ENCODE assay signal across 15 cellular contexts in genomic region chr12:29545102-29545467, GRCh38. TPM values are rescaled to one million over a fixed set of nuclear protein-coding genes. Genes with fewer than 3 reads are reported as not detected.
DNase-seq lines count a peak whose midpoint lies in the region; ATAC-seq and TF ChIP-seq lines count a peak whose summit lies in the region.
"Had no signal": no experiment of that assay in that cellular context is flagged by ENCODE, and none has a peak within 500 bp of the region (broad histone marks: within the 10 kb centered on the region; RNA-seq: fewer than 3 reads in every experiment).

No MANE protein-coding gene starts in this region.

- H3K4me1 ChIP-seq in esophagus muscularis mucosa, result peaks cover 13 to 29% (median 21%) of the 10 kb centered on the region in 4 donors

- H3K4me3 ChIP-seq in esophagus muscularis mucosa, result no peak overlapping the region

- ATAC-seq in GM18909 (IDR thresholded peaks at IDR 0.05; ENCODE audit: poor library complexity, unreplicated experiment) (peak; percentile 87), GM21576 (IDR thresholded peaks at IDR 0.05; ENCODE audit: unreplicated experiment) (peak; percentile 87), HG03064 (IDR thresholded peaks at IDR 0.05; ENCODE audit: low read depth, unreplicated experiment) (peak; percentile 94), HG03457 (IDR thresholded peaks at IDR 0.05; ENCODE audit: unreplicated experiment) (no peak)
- ATAC-seq in activated T-helper 17 cell treated with anti-CD3 and anti-CD28 coated beads, Interleukin-2, amount 50 U/mL, for 72 hours (replicated peaks), result no peak

- TF ChIP-seq POLR2A in esophagus muscularis mucosa (IDR thresholded peaks at IDR 0.05; ENCODE audit: low read depth), result no peak

- H3K36me3 ChIP-seq in esophagus muscularis mucosa, result no peaks in the 10 kb centered on the region

- no peaks in the 10 kb centered on the region for H3K9me3 ChIP-seq in esophagus muscularis mucosa

- no peak overlapping the region for H3K4me3 Mint-ChIP-seq in activated T-helper 17 cell treated with anti-CD3 and anti-CD28 coated beads, Interleukin-2, amount 50 U/mL, for 72 hours
- H3K4me3 Mint-ChIP-seq: CD4-positive, CD25-positive, alpha-beta regulatory T cell had no signal

- H3K27ac Mint-ChIP-seq in activated T-helper 17 cell treated with anti-CD3 and anti-CD28 coated beads, Interleukin-2, amount 50 U/mL, for 72 hours, result no peak overlapping the region
- H3K27ac Mint-ChIP-seq: CD4-positive, CD25-positive, alpha-beta regulatory T cell had no signal

- peaks cover 9% of the 10 kb centered on the region for H3K27me3 Mint-ChIP-seq in activated T-helper 17 cell treated with anti-CD3 and anti-CD28 coated beads, Interleukin-2, amount 50 U/mL, for 72 hours

- no peak for TF ChIP-seq EP300 in esophagus muscularis mucosa (IDR thresholded peaks at IDR 0.05)

- 93% methylated on average over 4 of the region's 4 CpGs for WGBS in esophagus muscularis mucosa

- no peak overlapping the region for H3K27ac ChIP-seq in esophagus muscularis mucosa (replicated peaks in 1 of 4)

- H3K4me1 Mint-ChIP-seq in activated T-helper 17 cell treated with anti-CD3 and anti-CD28 coated beads, Interleukin-2, amount 50 U/mL, for 72 hours, result no peaks in the 10 kb centered on the region
- H3K4me1 Mint-ChIP-seq: CD4-positive, CD25-positive, alpha-beta regulatory T cell had no signal

- DNase-seq in nucleus accumbens (lab: John Stamatoyannopoulos, UW) (no peak), esophagus muscularis mucosa (ENCODE audit: extremely low spot score) (no peak)
- DNase-seq: activated CD4-positive, alpha-beta T cell treated with anti-CD3 and anti-CD28 coated beads, Interleukin-2, amount 50 U/mL, for 4 hours; CD4-positive, CD25-positive, alpha-beta regulatory T cell; dermis blood vessel endothelial cell; GDM1; NCI-H1930; NCI-H774; Right ventricle myocardium superior; T1000 had no signal

- TF ChIP-seq CTCF in esophagus muscularis mucosa (IDR thresholded peaks at IDR 0.05), result no peak

- intact Hi-C loops in esophagus muscularis mucosa (cut with DNase I), result loop anchor here (5.0 kb wide), 1 partner anchor 237 kb away; the partner anchor contains the start of gene TMTC1

- no peaks in the 10 kb centered on the region for H3K9me3 Mint-ChIP-seq in activated T-helper 17 cell treated with anti-CD3 and anti-CD28 coated beads, Interleukin-2, amount 50 U/mL, for 72 hours
- H3K9me3 Mint-ChIP-seq: CD4-positive, CD25-positive, alpha-beta regulatory T cell had no signal

- H3K27me3 ChIP-seq in esophagus muscularis mucosa, result no peaks in the 10 kb centered on the region

- H3K36me3 Mint-ChIP-seq in activated T-helper 17 cell treated with anti-CD3 and anti-CD28 coated beads, Interleukin-2, amount 50 U/mL, for 72 hours (ENCODE audit: low read depth), result no peaks in the 10 kb centered on the region
- H3K36me3 Mint-ChIP-seq: CD4-positive, CD25-positive, alpha-beta regulatory T cell had no signal

RNA-seq across cellular contexts. Expression of gene OVCH1, which starts 47.6 kb away (rescaled TPM):
- under 1 TPM in 2 of 4 donors, not detected in 2; 0.17 to 0.78 TPM for total RNA-seq in esophagus muscularis mucosa
- total RNA-seq in activated T-helper 17 cell treated with anti-CD3 and anti-CD28 coated beads, Interleukin-2, amount 50 U/mL, for 72 hours, result not detected
- total RNA-seq: CD4-positive, CD25-positive, alpha-beta regulatory T cell; dermis blood vessel endothelial cell; Right ventricle myocardium superior had no signal

Comparison
In these comparisons a context has a peak if more than half of its experiments do, and no peak if none do; other contexts are left out.
1. ATAC-seq: peak in GM18909 (single experiment), GM21576 (single experiment) and HG03064 (single experiment); none in activated T-helper 17 cell treated with anti-CD3 and anti-CD28 coated beads, Interleukin-2, amount 50 U/mL, for 72 hours (single experiment) and HG03457 (single experiment).